Comparison of ENCODE assay signal across 1 cellular context in the genomic region with DNA sequence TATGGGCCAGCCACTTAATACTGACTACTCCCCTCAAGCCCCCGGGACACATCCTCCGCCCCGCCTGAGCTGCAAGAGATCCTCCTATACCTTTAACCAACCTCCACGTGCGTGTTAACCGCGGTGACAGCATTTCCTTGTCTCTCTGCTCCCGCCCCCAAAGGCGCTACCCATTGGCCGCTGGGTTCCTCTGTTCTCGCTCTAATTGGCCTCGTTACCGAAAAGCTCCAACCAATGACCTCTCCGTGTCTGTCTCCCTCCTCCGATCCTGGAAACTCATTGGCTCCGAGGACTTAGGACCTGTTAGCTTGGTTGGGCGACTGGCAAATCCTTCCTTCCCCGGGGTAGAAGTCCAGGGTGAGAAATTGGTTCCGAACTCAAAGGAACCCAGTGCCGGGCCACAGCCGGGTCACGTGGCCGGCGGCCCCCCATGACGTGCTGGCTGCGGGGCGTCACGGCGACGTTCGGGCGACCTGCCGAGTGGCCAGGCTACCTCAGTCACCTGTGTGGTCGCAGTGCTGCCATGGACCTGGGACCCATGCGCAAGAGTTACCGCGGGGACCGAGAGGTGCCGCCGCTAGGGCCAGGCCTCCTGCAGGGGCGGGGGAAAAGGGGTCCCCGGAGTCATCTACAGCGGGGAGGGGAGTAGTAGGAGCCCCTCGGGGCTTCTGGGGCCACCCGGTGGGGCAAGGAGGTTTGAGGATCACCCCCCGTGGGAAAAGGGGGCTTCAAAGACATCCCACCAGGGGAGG.
A peak's percentile ranks its signal among the peaks of the same experiment; 100 is the strongest.
TF ChIP-seq lines count a peak whose summit lies in the region.

A gene (plus strand): TSS at position 326 of the 752 bp plus-strand sequence. CDS start 105 bp downstream, at position 431.

TF ChIP-seq in HepG2, 621 proteins besides CTCF, POLR2A, EP300 and RAD21 (continued from another document and continues in another):
- TF ChIP-seq TRIM24 (CRISPR knock-in tag; IDR thresholded peaks at IDR 0.05) (no peak), RARA (CRISPR knock-in tag; IDR thresholded peaks at IDR 0.05) (no peak; the same call in 1 of the 2 replicates), SUZ12 (IDR thresholded peaks at IDR 0.05; ENCODE audit: low read depth, low read length) (no peak), REL (CRISPR knock-in tag; conservative IDR thresholded peaks at IDR 0.05) (peak; percentile 95), IRX3 (CRISPR knock-in tag; IDR thresholded peaks at IDR 0.05; ENCODE audit: borderline replicate concordance, low read depth) (peak; percentile 98; the same call in 1 of the 2 replicates), ZNF615 (CRISPR knock-in tag; IDR thresholded peaks at IDR 0.05; ENCODE audit: borderline replicate concordance) (no peak), MYNN (CRISPR knock-in tag; IDR thresholded peaks at IDR 0.05; ENCODE audit: low read depth) (no peak; the same call in 1 of the 2 replicates), PAWR (CRISPR knock-in tag; IDR thresholded peaks at IDR 0.05; ENCODE audit: borderline replicate concordance) (0 out of 2 replicates have a peak, but pooled peaks have one; percentile 28), SIX4 (CRISPR knock-in tag; IDR thresholded peaks at IDR 0.05) (no peak), ZNF790 (CRISPR knock-in tag; IDR thresholded peaks at IDR 0.05; ENCODE audit: borderline replicate concordance) (peak; percentile 88; the same call in 1 of the 2 replicates), ATRX (CRISPR knock-in tag; IDR thresholded peaks at IDR 0.05; ENCODE audit: borderline replicate concordance) (no peak), ZNF558 (CRISPR knock-in tag; IDR thresholded peaks at IDR 0.05; ENCODE audit: borderline replicate concordance) (peak; percentile 94; the same call in 1 of the 2 replicates), REPIN1 (CRISPR knock-in tag; IDR thresholded peaks at IDR 0.05; ENCODE audit: borderline replicate concordance, low read depth) (peak; percentile 88), ATF7-NPFF (CRISPR knock-in tag; IDR thresholded peaks at IDR 0.05; ENCODE audit: low read depth) (peak; percentile 71), U2AF1 (optimal IDR thresholded peaks at IDR 0.05; ENCODE audit: low read depth, low read length) (no peak), ZNF44 (CRISPR knock-in tag; IDR thresholded peaks at IDR 0.05) (peak; percentile 44; the same call in 1 of the 2 replicates), ZNF569 (CRISPR knock-in tag; IDR thresholded peaks at IDR 0.05; ENCODE audit: borderline replicate concordance) (peak; percentile 98; the same call in 1 of the 2 replicates), ZNF557 (CRISPR knock-in tag; IDR thresholded peaks at IDR 0.05) (peak; percentile 97), ZNF563 (CRISPR knock-in tag; IDR thresholded peaks at IDR 0.05) (peak; percentile 97), GATA4 (IDR thresholded peaks at IDR 0.05; ENCODE audit: borderline replicate concordance, low read depth) (peak; percentile 34; the same call in 1 of the 2 replicates), ZNF3 (CRISPR knock-in tag; IDR thresholded peaks at IDR 0.05) (no peak), SSRP1 (CRISPR knock-in tag; IDR thresholded peaks at IDR 0.05) (no peak), ZNF644 (CRISPR knock-in tag; IDR thresholded peaks at IDR 0.05; ENCODE audit: low read depth) (peak; percentile 53; the same call in 1 of the 2 replicates), ZNF879 (CRISPR knock-in tag; IDR thresholded peaks at IDR 0.05) (no peak), EED (CRISPR knock-in tag; IDR thresholded peaks at IDR 0.05) (peak; percentile 19; the same call in 1 of the 2 replicates), ZNF337 (CRISPR knock-in tag; IDR thresholded peaks at IDR 0.05; ENCODE audit: borderline replicate concordance, low read depth) (peak; percentile 97; the same call in 1 of the 2 replicates), ZNF598 (CRISPR knock-in tag; IDR thresholded peaks at IDR 0.05; ENCODE audit: borderline replicate concordance) (peak; percentile 95; the same call in 1 of the 2 replicates), NR2C2 (CRISPR knock-in tag; IDR thresholded peaks at IDR 0.05; ENCODE audit: borderline replicate concordance) (peak; percentile 75; the same call in 1 of the 2 replicates), ZNF460 (CRISPR knock-in tag; IDR thresholded peaks at IDR 0.05; ENCODE audit: borderline replicate concordance) (no peak; the same call in 1 of the 2 replicates), ZNF550 (CRISPR knock-in tag; IDR thresholded peaks at IDR 0.05; ENCODE audit: borderline replicate concordance) (peak; percentile 27; the same call in 1 of the 2 replicates), GTF3A (CRISPR knock-in tag; conservative IDR thresholded peaks at IDR 0.05) (no peak), TEAD3 (CRISPR knock-in tag; optimal IDR thresholded peaks at IDR 0.05; ENCODE audit: borderline replicate concordance) (no peak), ATF1 (CRISPR knock-in tag; IDR thresholded peaks at IDR 0.05) (peak; percentile 89), ARHGAP35 (CRISPR knock-in tag; IDR thresholded peaks at IDR 0.05; ENCODE audit: borderline replicate concordance) (peak; percentile 93), ZNF343 (CRISPR knock-in tag; IDR thresholded peaks at IDR 0.05) (no peak)
- TF ChIP-seq, protein P1, sequence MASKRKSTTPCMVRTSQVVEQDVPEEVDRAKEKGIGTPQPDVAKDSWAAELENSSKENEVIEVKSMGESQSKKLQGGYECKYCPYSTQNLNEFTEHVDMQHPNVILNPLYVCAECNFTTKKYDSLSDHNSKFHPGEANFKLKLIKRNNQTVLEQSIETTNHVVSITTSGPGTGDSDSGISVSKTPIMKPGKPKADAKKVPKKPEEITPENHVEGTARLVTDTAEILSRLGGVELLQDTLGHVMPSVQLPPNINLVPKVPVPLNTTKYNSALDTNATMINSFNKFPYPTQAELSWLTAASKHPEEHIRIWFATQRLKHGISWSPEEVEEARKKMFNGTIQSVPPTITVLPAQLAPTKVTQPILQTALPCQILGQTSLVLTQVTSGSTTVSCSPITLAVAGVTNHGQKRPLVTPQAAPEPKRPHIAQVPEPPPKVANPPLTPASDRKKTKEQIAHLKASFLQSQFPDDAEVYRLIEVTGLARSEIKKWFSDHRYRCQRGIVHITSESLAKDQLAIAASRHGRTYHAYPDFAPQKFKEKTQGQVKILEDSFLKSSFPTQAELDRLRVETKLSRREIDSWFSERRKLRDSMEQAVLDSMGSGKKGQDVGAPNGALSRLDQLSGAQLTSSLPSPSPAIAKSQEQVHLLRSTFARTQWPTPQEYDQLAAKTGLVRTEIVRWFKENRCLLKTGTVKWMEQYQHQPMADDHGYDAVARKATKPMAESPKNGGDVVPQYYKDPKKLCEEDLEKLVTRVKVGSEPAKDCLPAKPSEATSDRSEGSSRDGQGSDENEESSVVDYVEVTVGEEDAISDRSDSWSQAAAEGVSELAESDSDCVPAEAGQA (IDR thresholded peaks at IDR 0.05; ENCODE audit: low read depth), result no peak; the same call in 1 of the 2 replicates
- TF ChIP-seq, protein P1 (CRISPR knock-in tag; IDR thresholded peaks at IDR 0.05; ENCODE audit: borderline replicate concordance), result no peak; the same call in 1 of the 2 replicates
- TF ChIP-seq, protein P2, sequence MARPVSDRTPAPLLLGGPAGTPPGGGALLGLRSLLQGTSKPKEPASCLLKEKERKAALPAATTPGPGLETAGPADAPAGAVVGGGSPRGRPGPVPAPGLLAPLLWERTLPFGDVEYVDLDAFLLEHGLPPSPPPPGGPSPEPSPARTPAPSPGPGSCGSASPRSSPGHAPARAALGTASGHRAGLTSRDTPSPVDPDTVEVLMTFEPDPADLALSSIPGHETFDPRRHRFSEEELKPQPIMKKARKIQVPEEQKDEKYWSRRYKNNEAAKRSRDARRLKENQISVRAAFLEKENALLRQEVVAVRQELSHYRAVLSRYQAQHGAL (CRISPR knock-in tag; IDR thresholded peaks at IDR 0.05; ENCODE audit: not compliant biosample characterization), result no peak
- TF ChIP-seq, protein P3, sequence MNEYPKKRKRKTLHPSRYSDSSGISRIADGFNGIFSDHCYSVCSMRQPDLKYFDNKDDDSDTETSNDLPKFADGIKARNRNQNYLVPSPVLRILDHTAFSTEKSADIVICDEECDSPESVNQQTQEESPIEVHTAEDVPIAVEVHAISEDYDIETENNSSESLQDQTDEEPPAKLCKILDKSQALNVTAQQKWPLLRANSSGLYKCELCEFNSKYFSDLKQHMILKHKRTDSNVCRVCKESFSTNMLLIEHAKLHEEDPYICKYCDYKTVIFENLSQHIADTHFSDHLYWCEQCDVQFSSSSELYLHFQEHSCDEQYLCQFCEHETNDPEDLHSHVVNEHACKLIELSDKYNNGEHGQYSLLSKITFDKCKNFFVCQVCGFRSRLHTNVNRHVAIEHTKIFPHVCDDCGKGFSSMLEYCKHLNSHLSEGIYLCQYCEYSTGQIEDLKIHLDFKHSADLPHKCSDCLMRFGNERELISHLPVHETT (CRISPR knock-in tag; conservative IDR thresholded peaks at IDR 0.05), result peak; percentile 89
- TF ChIP-seq, protein P4, sequence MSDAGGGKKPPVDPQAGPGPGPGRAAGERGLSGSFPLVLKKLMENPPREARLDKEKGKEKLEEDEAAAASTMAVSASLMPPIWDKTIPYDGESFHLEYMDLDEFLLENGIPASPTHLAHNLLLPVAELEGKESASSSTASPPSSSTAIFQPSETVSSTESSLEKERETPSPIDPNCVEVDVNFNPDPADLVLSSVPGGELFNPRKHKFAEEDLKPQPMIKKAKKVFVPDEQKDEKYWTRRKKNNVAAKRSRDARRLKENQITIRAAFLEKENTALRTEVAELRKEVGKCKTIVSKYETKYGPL (CRISPR knock-in tag; IDR thresholded peaks at IDR 0.05), result peak; percentile 78; the same call in 1 of the 2 replicates
- TF ChIP-seq, protein P5, sequence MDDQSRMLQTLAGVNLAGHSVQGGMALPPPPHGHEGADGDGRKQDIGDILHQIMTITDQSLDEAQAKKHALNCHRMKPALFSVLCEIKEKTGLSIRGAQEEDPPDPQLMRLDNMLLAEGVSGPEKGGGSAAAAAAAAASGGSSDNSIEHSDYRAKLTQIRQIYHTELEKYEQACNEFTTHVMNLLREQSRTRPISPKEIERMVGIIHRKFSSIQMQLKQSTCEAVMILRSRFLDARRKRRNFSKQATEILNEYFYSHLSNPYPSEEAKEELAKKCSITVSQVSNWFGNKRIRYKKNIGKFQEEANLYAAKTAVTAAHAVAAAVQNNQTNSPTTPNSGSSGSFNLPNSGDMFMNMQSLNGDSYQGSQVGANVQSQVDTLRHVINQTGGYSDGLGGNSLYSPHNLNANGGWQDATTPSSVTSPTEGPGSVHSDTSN (CRISPR knock-in tag; IDR thresholded peaks at IDR 0.05; ENCODE audit: borderline replicate concordance), result peak; percentile 80
- TF ChIP-seq, protein P6, sequence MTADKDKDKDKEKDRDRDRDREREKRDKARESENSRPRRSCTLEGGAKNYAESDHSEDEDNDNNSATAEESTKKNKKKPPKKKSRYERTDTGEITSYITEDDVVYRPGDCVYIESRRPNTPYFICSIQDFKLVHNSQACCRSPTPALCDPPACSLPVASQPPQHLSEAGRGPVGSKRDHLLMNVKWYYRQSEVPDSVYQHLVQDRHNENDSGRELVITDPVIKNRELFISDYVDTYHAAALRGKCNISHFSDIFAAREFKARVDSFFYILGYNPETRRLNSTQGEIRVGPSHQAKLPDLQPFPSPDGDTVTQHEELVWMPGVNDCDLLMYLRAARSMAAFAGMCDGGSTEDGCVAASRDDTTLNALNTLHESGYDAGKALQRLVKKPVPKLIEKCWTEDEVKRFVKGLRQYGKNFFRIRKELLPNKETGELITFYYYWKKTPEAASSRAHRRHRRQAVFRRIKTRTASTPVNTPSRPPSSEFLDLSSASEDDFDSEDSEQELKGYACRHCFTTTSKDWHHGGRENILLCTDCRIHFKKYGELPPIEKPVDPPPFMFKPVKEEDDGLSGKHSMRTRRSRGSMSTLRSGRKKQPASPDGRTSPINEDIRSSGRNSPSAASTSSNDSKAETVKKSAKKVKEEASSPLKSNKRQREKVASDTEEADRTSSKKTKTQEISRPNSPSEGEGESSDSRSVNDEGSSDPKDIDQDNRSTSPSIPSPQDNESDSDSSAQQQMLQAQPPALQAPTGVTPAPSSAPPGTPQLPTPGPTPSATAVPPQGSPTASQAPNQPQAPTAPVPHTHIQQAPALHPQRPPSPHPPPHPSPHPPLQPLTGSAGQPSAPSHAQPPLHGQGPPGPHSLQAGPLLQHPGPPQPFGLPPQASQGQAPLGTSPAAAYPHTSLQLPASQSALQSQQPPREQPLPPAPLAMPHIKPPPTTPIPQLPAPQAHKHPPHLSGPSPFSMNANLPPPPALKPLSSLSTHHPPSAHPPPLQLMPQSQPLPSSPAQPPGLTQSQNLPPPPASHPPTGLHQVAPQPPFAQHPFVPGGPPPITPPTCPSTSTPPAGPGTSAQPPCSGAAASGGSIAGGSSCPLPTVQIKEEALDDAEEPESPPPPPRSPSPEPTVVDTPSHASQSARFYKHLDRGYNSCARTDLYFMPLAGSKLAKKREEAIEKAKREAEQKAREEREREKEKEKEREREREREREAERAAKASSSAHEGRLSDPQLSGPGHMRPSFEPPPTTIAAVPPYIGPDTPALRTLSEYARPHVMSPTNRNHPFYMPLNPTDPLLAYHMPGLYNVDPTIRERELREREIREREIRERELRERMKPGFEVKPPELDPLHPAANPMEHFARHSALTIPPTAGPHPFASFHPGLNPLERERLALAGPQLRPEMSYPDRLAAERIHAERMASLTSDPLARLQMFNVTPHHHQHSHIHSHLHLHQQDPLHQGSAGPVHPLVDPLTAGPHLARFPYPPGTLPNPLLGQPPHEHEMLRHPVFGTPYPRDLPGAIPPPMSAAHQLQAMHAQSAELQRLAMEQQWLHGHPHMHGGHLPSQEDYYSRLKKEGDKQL (CRISPR knock-in tag; IDR thresholded peaks at IDR 0.05; ENCODE audit: low read depth), result peak; percentile 10; the same call in 1 of the 2 replicates
- TF ChIP-seq, protein P7, sequence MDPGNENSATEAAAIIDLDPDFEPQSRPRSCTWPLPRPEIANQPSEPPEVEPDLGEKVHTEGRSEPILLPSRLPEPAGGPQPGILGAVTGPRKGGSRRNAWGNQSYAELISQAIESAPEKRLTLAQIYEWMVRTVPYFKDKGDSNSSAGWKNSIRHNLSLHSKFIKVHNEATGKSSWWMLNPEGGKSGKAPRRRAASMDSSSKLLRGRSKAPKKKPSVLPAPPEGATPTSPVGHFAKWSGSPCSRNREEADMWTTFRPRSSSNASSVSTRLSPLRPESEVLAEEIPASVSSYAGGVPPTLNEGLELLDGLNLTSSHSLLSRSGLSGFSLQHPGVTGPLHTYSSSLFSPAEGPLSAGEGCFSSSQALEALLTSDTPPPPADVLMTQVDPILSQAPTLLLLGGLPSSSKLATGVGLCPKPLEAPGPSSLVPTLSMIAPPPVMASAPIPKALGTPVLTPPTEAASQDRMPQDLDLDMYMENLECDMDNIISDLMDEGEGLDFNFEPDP (CRISPR knock-in tag; conservative IDR thresholded peaks at IDR 0.05), result peak; percentile 97; the same call in 1 of the 2 replicates
